9 cellular contexts compared by ENCODE assay signal in the genomic region with DNA sequence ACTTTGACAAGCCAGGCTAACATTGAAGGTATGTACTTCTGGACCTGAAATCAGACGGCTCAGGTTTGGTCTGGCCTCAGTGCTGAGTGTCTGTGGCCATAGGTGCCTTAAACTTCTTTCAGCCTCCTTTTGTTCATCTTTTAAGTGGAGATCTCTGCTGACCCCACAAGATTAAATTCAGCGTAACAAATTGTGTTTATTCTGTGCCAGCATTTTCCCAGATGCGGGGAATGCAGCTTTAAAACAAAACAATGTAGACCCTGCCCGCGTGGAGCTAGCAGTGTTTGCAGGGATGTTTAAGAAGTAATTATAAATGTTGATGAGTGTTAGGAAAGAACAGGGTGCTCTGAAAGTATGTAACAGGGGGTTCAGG. TPM values are rescaled to one million over a fixed set of nuclear protein-coding genes. Genes with fewer than 3 reads are reported as not detected.
A peak's percentile ranks its signal among the peaks of the same experiment; 100 is the strongest.
DNase-seq lines count a peak whose midpoint lies in the region; ATAC-seq and TF ChIP-seq lines count a peak whose summit lies in the region.
"Had no signal": no experiment of that assay in that cellular context is flagged by ENCODE, and none has a peak within 500 bp of the region (broad histone marks: within the 10 kb centered on the region; RNA-seq: fewer than 3 reads in every experiment).

No MANE protein-coding gene starts in this region.

- H3K27ac ChIP-seq in colonic mucosa, result peak overlapping the region; percentile 99

- DNase-seq in AG09309 (ENCODE audit: low read depth) (no peak), LNCaP clone FGC (ENCODE audit: low read depth) (no peak), colonic mucosa (no peak), HEK293T (ENCODE audit: extremely low spot score) (no peak), NOMO-1 treated with DMSO at 0.1 percent for 48 hours (lab: John Stamatoyannopoulos, UW; ENCODE audit: unreplicated experiment) (no peak), HCEC 1CT (no peak), inferior parietal cortex (ENCODE audit: extremely low spot score) (no peak)
- DNase-seq in naive thymus-derived CD8-positive, alpha-beta T cell, result no peak
- DNase-seq: left colon had no signal

- TF ChIP-seq CTCF in AG09309 (IDR thresholded peaks at IDR 0.05; ENCODE audit: control insufficient read depth, insufficient read depth, low read depth, low read length, missing control alignments), result no peak
- TF ChIP-seq CTCF in LNCaP clone FGC (IDR thresholded peaks at IDR 0.05; ENCODE audit: control insufficient read depth, extremely low read depth, insufficient read depth), result no peak
- TF ChIP-seq CTCF in colonic mucosa (IDR thresholded peaks at IDR 0.05), result no peak

- CTCF ChIA-PET in HEK293T (lab: Yijun Ruan, JAX), result no interaction called here

- H3K4me1 ChIP-seq in colonic mucosa, result peaks cover 31% of the 10 kb centered on the region

- H3K36me3 ChIP-seq in colonic mucosa, result no peaks in the 10 kb centered on the region

- H3K4me3 Mint-ChIP-seq in naive thymus-derived CD8-positive, alpha-beta T cell, result peak overlapping the region; percentile 76 to 100 (median 95)

- no peaks in the 10 kb centered on the region for H3K27me3 ChIP-seq in colonic mucosa

- H3K4me3 ChIP-seq in AG09309 (ENCODE audit: control insufficient read depth, low read depth, low read length) (peak overlapping the region; percentile 74), LNCaP clone FGC (ENCODE audit: low read depth, low read length) (peak overlapping the region; percentile 97), colonic mucosa (peak overlapping the region; percentile 95)

- peaks cover 10 to 44% (median 17%) of the 10 kb centered on the region in 3 donors for H3K36me3 Mint-ChIP-seq in naive thymus-derived CD8-positive, alpha-beta T cell

- peak overlapping the region; percentile 94 to 99 for H3K9ac ChIP-seq in colonic mucosa (ENCODE audit: low read depth in 2 of 2, low read length in 2 of 2)

- no peaks in the 10 kb centered on the region for H3K9me3 Mint-ChIP-seq in naive thymus-derived CD8-positive, alpha-beta T cell

- no peaks in the 10 kb centered on the region for H3K27me3 Mint-ChIP-seq in naive thymus-derived CD8-positive, alpha-beta T cell

- H3K27ac Mint-ChIP-seq in naive thymus-derived CD8-positive, alpha-beta T cell, result peak overlapping the region; percentile 78 to 99 (median 96)

- POLR2A ChIA-PET in naive thymus-derived CD8-positive, alpha-beta T cell (lab: Charles Lee), result interaction anchor here (1.3 to 15.8 kb wide), 5 partner anchors 9 to 344 kb away, joined by 7 to 246 read pairs (median 10); no protein-coding TSS in a partner anchor
- POLR2A ChIA-PET in HEK293T (lab: Yijun Ruan, JAX), result interaction anchor here (2.2 kb wide), 1 partner anchor 15 kb away, joined by 8 read pairs; no protein-coding TSS in a partner anchor

- intact Hi-C loops in colonic mucosa (cut with DNase I), result no loop called here

- ATAC-seq in naive thymus-derived CD8-positive, alpha-beta T cell, result no peak

- H3K9me3 ChIP-seq in colonic mucosa, result no peaks in the 10 kb centered on the region

- peaks cover 32 to 87% (median 76%) of the 10 kb centered on the region in 4 donors for H3K4me1 Mint-ChIP-seq in naive thymus-derived CD8-positive, alpha-beta T cell

TF ChIP-seq in HEK293T, 16 proteins besides CTCF, POLR2A, EP300 and RAD21:
- TF ChIP-seq LEF1 (IDR thresholded peaks at IDR 0.05; ENCODE audit: borderline replicate concordance) (no peak), FOXK2 (IDR thresholded peaks at IDR 0.05) (no peak), ELF4 (IDR thresholded peaks at IDR 0.05) (no peak), ARNT (IDR thresholded peaks at IDR 0.05) (no peak), ZNF384 (IDR thresholded peaks at IDR 0.05) (no peak), FOXM1 (IDR thresholded peaks at IDR 0.05; ENCODE audit: borderline replicate concordance) (no peak), SP1 (IDR thresholded peaks at IDR 0.05) (no peak), TARDBP (IDR thresholded peaks at IDR 0.05) (no peak), CTBP1 (IDR thresholded peaks at IDR 0.05; ENCODE audit: borderline replicate concordance) (no peak)
- TF ChIP-seq, protein P1, sequence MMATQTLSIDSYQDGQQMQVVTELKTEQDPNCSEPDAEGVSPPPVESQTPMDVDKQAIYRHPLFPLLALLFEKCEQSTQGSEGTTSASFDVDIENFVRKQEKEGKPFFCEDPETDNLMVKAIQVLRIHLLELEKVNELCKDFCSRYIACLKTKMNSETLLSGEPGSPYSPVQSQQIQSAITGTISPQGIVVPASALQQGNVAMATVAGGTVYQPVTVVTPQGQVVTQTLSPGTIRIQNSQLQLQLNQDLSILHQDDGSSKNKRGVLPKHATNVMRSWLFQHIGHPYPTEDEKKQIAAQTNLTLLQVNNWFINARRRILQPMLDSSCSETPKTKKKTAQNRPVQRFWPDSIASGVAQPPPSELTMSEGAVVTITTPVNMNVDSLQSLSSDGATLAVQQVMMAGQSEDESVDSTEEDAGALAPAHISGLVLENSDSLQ (IDR thresholded peaks at IDR 0.05), result no peak
TF ChIP-seq in HEK293T: peak in this region for 0.

RNA-seq across cellular contexts. Expression of gene CAP1, which starts 0.9 kb away (rescaled TPM):
- total RNA-seq in colonic mucosa, result 100 to 1,000 TPM; 500 to 548 TPM
- total RNA-seq in naive thymus-derived CD8-positive, alpha-beta T cell, result 100 to 1,000 TPM; 313 to 314 TPM
- polyA plus RNA-seq in naive thymus-derived CD8-positive, alpha-beta T cell, result 100 to 1,000 TPM; 610 to 675 (median 672) TPM

RNA-seq across cellular contexts. Expression of gene PPT1, which starts 55.6 kb away (rescaled TPM):
- total RNA-seq in colonic mucosa, result 10 to 100 TPM; 25.7 to 37.7 TPM
- total RNA-seq in naive thymus-derived CD8-positive, alpha-beta T cell, result 10 to 100 TPM; 70.9 to 72.9 TPM
- 100 to 1,000 TPM; 236 to 267 (median 237) TPM for polyA plus RNA-seq in naive thymus-derived CD8-positive, alpha-beta T cell
